ENCODE assay signal across 16 cellular contexts in the genomic region with DNA sequence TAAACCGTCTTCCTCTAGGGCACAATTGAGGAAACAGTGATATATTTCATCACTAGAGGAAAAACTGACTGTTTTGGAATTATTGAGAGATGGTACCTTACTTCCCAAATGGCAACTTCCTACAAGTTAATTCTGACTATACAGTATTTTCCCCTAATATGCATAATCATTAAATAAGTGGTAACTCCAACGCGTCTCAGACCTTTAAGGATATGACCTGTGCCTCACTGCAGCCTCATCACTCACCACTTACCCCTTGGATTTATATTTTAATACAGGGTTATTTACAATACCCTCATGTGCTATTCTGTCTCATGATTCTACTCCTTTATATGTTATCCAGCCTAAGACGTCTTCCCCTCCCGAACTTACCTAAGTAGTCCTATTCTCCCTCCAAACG. TPM values are rescaled to one million over a fixed set of nuclear protein-coding genes. Genes with fewer than 3 reads are reported as not detected.
DNase-seq lines count a peak whose midpoint lies in the region; ATAC-seq, FAIRE-seq and TF ChIP-seq lines count a peak whose summit lies in the region.
"Had no signal": no experiment of that assay in that cellular context is flagged by ENCODE, and none has a peak within 500 bp of the region (broad histone marks: within the 10 kb centered on the region; RNA-seq: fewer than 3 reads in every experiment).

No MANE protein-coding gene starts in this region.

- H3K27ac ChIP-seq in HL-60 (replicated peaks): peak overlapping the region; percentile 32
- no peak overlapping the region for H3K27ac ChIP-seq in GM12878 (ENCODE audit: control insufficient read depth, insufficient read depth)

- no peaks in the 10 kb centered on the region; a peak in 1 of 4 replicates for H3K36me3 ChIP-seq in GM12878 (ENCODE audit: control insufficient read depth in 2 of 2, insufficient read depth in 2 of 2, low read length in 1 of 2)
- H3K36me3 ChIP-seq: HAP-1 had no signal

- no peak for TF ChIP-seq CTCF in HL-60 (IDR thresholded peaks at IDR 0.05; ENCODE audit: insufficient read depth, low read length)
- no peak for TF ChIP-seq CTCF in GM12878 (IDR thresholded peaks at IDR 0.05 in 2 of 3, conservative IDR thresholded peaks at IDR 0.05 in 1 of 3; ENCODE audit: control insufficient read depth in 2 of 3, extremely low read depth in 1 of 3, insufficient read depth in 1 of 3, low read depth in 3 of 3, low read length in 3 of 3)

- H3K36me3 Mint-ChIP-seq in activated naive CD8-positive, alpha-beta T cell treated with anti-CD3 and anti-CD28 coated beads, Interleukin-2, amount 50 U/mL, for 24 hours (ENCODE audit: low read depth): peaks cover 25% of the 10 kb centered on the region
- peaks cover 28% of the 10 kb centered on the region for H3K36me3 Mint-ChIP-seq in activated naive CD8-positive, alpha-beta T cell treated with anti-CD3 and anti-CD28 coated beads for 36 hours
- H3K36me3 Mint-ChIP-seq in stimulated activated naive CD8-positive, alpha-beta T cell treated with anti-CD3 and anti-CD28 coated beads, Interleukin-15, Interleukin-2, amounts not matched to agents 100 ng/mL and 50 ng/mL, for 24 hours (ENCODE audit: low read depth): peaks cover 33% of the 10 kb centered on the region

- H2AFZ ChIP-seq in GM12878 (ENCODE audit: control insufficient read depth, low read depth, low read length): no peak overlapping the region

- RAD21 ChIA-PET in GM12878 (lab: Charles Lee; ENCODE audit: unreplicated experiment): no interaction called here

- H3K27me3 ChIP-seq in HL-60 (ENCODE audit: insufficient read depth, poor library complexity, severe bottlenecking) (no peaks in the 10 kb centered on the region), GM12878 (replicated peaks in 1 of 2; ENCODE audit: control insufficient read depth in 2 of 2, insufficient read depth in 2 of 2, low read length in 1 of 2) (no peaks in the 10 kb centered on the region)
- H3K27me3 ChIP-seq: BLaER1 treated with 17β-estradiol and CSF1 and Interleukin-3, amounts not matched to agents 10 nM and 100 nM had no signal

- SMC1A ChIA-PET in GM12878 (lab: Charles Lee; ENCODE audit: uncharacterized antibody, unreplicated experiment): no interaction called here

- no peak for DNase-seq in activated naive CD8-positive, alpha-beta T cell treated with anti-CD3 and anti-CD28 coated beads, Interleukin-2, amount 50 U/mL, for 24 hours
- DNase-seq in activated naive CD8-positive, alpha-beta T cell treated with anti-CD3 and anti-CD28 coated beads for 36 hours: no peak
- no peak for DNase-seq in HL-60 (ENCODE audit: low read depth in 1 of 2, low spot score in 1 of 2)
- DNase-seq in GM12878 (ENCODE audit: low read depth, low spot score): no peak
- no peak for DNase-seq in DMS153 (lab: John Stamatoyannopoulos, UW)
- DNase-seq: ACHN; CD4-positive, alpha-beta memory T cell; DMS79 treated with DMSO at 0.1 percent for 48 hours; EL had no signal

- FAIRE-seq in GM12878 (lab: Jason Lieb, UNC): no peak
- FAIRE-seq: G401.6, GM19239, H1 had no signal

- TF ChIP-seq RAD21 in GM12878 (IDR thresholded peaks at IDR 0.05; ENCODE audit: insufficient read depth, low read depth, low read length): no peak

- H3K4me3 Mint-ChIP-seq in activated naive CD8-positive, alpha-beta T cell treated with anti-CD3 and anti-CD28 coated beads, Interleukin-2, amount 50 U/mL, for 24 hours: no peak overlapping the region
- no peak overlapping the region for H3K4me3 Mint-ChIP-seq in activated naive CD8-positive, alpha-beta T cell treated with anti-CD3 and anti-CD28 coated beads for 36 hours
- no peak overlapping the region for H3K4me3 Mint-ChIP-seq in stimulated activated naive CD8-positive, alpha-beta T cell treated with anti-CD3 and anti-CD28 coated beads, Interleukin-15, Interleukin-2, amounts not matched to agents 100 ng/mL and 50 ng/mL, for 24 hours
- H3K4me3 Mint-ChIP-seq: CD4-positive, alpha-beta memory T cell had no signal

- H3K27ac Mint-ChIP-seq in activated naive CD8-positive, alpha-beta T cell treated with anti-CD3 and anti-CD28 coated beads, Interleukin-2, amount 50 U/mL, for 24 hours: peak overlapping the region; percentile 54
- no peak overlapping the region for H3K27ac Mint-ChIP-seq in activated naive CD8-positive, alpha-beta T cell treated with anti-CD3 and anti-CD28 coated beads for 36 hours
- H3K27ac Mint-ChIP-seq in stimulated activated naive CD8-positive, alpha-beta T cell treated with anti-CD3 and anti-CD28 coated beads, Interleukin-15, Interleukin-2, amounts not matched to agents 100 ng/mL and 50 ng/mL, for 24 hours: peak overlapping the region; percentile 22

- no peaks in the 10 kb centered on the region for H3K9me3 Mint-ChIP-seq in activated naive CD8-positive, alpha-beta T cell treated with anti-CD3 and anti-CD28 coated beads, Interleukin-2, amount 50 U/mL, for 24 hours
- no peaks in the 10 kb centered on the region for H3K9me3 Mint-ChIP-seq in activated naive CD8-positive, alpha-beta T cell treated with anti-CD3 and anti-CD28 coated beads for 36 hours
- no peaks in the 10 kb centered on the region for H3K9me3 Mint-ChIP-seq in stimulated activated naive CD8-positive, alpha-beta T cell treated with anti-CD3 and anti-CD28 coated beads, Interleukin-15, Interleukin-2, amounts not matched to agents 100 ng/mL and 50 ng/mL, for 24 hours

- CTCF ChIA-PET in GM12878 (lab: Yijun Ruan, JAX): interaction anchor here (0.7 to 1.0 kb wide), 2 partner anchors 9 to 57 kb away, joined by 3 read pairs; no protein-coding TSS in a partner anchor

- H3K4me2 ChIP-seq in GM12878 (ENCODE audit: control insufficient read depth, insufficient read depth): no peak overlapping the region

- peaks cover 16% of the 10 kb centered on the region for H3K79me2 ChIP-seq in GM12878 (ENCODE audit: control insufficient read depth, insufficient read depth, low read length)

- H3K27me3 Mint-ChIP-seq in activated naive CD8-positive, alpha-beta T cell treated with anti-CD3 and anti-CD28 coated beads, Interleukin-2, amount 50 U/mL, for 24 hours: no peaks in the 10 kb centered on the region
- no peaks in the 10 kb centered on the region for H3K27me3 Mint-ChIP-seq in activated naive CD8-positive, alpha-beta T cell treated with anti-CD3 and anti-CD28 coated beads for 36 hours
- H3K27me3 Mint-ChIP-seq in stimulated activated naive CD8-positive, alpha-beta T cell treated with anti-CD3 and anti-CD28 coated beads, Interleukin-15, Interleukin-2, amounts not matched to agents 100 ng/mL and 50 ng/mL, for 24 hours: no peaks in the 10 kb centered on the region
- H3K27me3 Mint-ChIP-seq: CD4-positive, alpha-beta memory T cell had no signal

- peaks cover 34% of the 10 kb centered on the region for H3K4me1 Mint-ChIP-seq in activated naive CD8-positive, alpha-beta T cell treated with anti-CD3 and anti-CD28 coated beads, Interleukin-2, amount 50 U/mL, for 24 hours
- H3K4me1 Mint-ChIP-seq in activated naive CD8-positive, alpha-beta T cell treated with anti-CD3 and anti-CD28 coated beads for 36 hours: peaks cover 26% of the 10 kb centered on the region
- peaks cover 50% of the 10 kb centered on the region for H3K4me1 Mint-ChIP-seq in stimulated activated naive CD8-positive, alpha-beta T cell treated with anti-CD3 and anti-CD28 coated beads, Interleukin-15, Interleukin-2, amounts not matched to agents 100 ng/mL and 50 ng/mL, for 24 hours (ENCODE audit: low read depth)

- POLR2A ChIA-PET in GM12878 (lab: Charles Lee): interaction anchor here (1.0 kb wide), 1 partner anchor 9 kb away, joined by 3 read pairs; no protein-coding TSS in a partner anchor

- H3K4me3 ChIP-seq in HL-60 (replicated peaks; ENCODE audit: insufficient read depth, low read length) (no peak overlapping the region), GM12878 (no peak overlapping the region)
- H3K4me3 ChIP-seq: BLaER1 treated with 17β-estradiol and CSF1 and Interleukin-3, amounts not matched to agents 10 nM and 100 nM; HAP-1 had no signal

- no peaks in the 10 kb centered on the region for H3K4me1 ChIP-seq in GM12878 (ENCODE audit: control insufficient read depth, insufficient read depth, low read length)
- H3K4me1 ChIP-seq: HAP-1 had no signal

- TF ChIP-seq EP300 in GM12878 (IDR thresholded peaks at IDR 0.05; ENCODE audit: borderline replicate concordance in 1 of 2, control insufficient read depth in 1 of 2, low read depth in 2 of 2, low read length in 2 of 2): no peak

- ATAC-seq in activated naive CD8-positive, alpha-beta T cell treated with anti-CD3 and anti-CD28 coated beads, Interleukin-2, amount 50 U/mL, for 24 hours: peak; percentile 61
- ATAC-seq in GM12878 (no peak), HG03342 (IDR thresholded peaks at IDR 0.05; ENCODE audit: unreplicated experiment) (no peak)

- H3K9ac ChIP-seq in GM12878 (ENCODE audit: control insufficient read depth, insufficient read depth, low read length): no peak overlapping the region
- H3K9ac ChIP-seq: BLaER1 treated with 17β-estradiol and CSF1 and Interleukin-3, amounts not matched to agents 10 nM and 100 nM had no signal

- TSS peak; percentile 33 for BruUV-seq in GM12878 (replicated peaks; lab: Mats Ljungman, UMichigan)

- no peak for TF ChIP-seq POLR2A in GM12878 (IDR thresholded peaks at IDR 0.05; ENCODE audit: low read depth, low read length)

- in situ Hi-C loops in GM12878 (cut with MboI): no loop called here

- intact Hi-C loops in GM12878 (cut with micrococcal nuclease; ENCODE audit: unreplicated experiment): no loop called here

- no peaks in the 10 kb centered on the region for H4K20me1 ChIP-seq in GM12878 (ENCODE audit: control insufficient read depth, insufficient read depth)

- no peaks in the 10 kb centered on the region for H3K9me3 ChIP-seq in GM12878 (replicated peaks; ENCODE audit: control insufficient read depth, insufficient read depth, low read length)
- H3K9me3 ChIP-seq: BLaER1 treated with 17β-estradiol and CSF1 and Interleukin-3, amounts not matched to agents 10 nM and 100 nM; HAP-1 had no signal

- WGBS in GM12878 (ENCODE audit: insufficient coverage, insufficient replicate concordance, low lambda C conversion rate, missing lambda C conversion rate): 86% methylated on average over 6 of the region's 6 CpGs

RNA-seq across cellular contexts. Expression of a gene that starts 13.3 kb away (rescaled TPM):
- 10 to 100 TPM; 40.3 to 43.6 TPM for total RNA-seq in activated naive CD8-positive, alpha-beta T cell treated with anti-CD3 and anti-CD28 coated beads for 36 hours
- 64.7 and 67.7 TPM in 2 replicates for total RNA-seq in GM12878 (2013; cell fraction: nucleolus; rRNA removed)
- 44.2 and 49.8 TPM in 2 replicates for total RNA-seq in GM12878 (2014; rRNA removed)
- 40.2 and 42.3 TPM in 2 replicates for total RNA-seq in GM12878 (2014; rRNA removed; fragmentation: Illumina TruSeq; extraction: Trizol)
- total RNA-seq in GM12878 (2021): 32.4 and 35.9 TPM in 2 replicates
- polyA plus RNA-seq in GM12878 (2011; ENCODE audit: low read depth): 14.6 TPM
- polyA plus RNA-seq in GM12878 (2011; rRNA removed): 48.2 and 56.6 TPM in 2 replicates
- polyA plus RNA-seq in GM12878 (2011; cell fraction: cytosol; rRNA removed): 38.6 and 42.3 TPM in 2 replicates
- 32.4 and 37.6 TPM in 2 replicates for polyA plus RNA-seq in GM12878 (2011; cell fraction: nucleus; rRNA removed)
- 16.2 and 19.1 TPM in 2 replicates for polyA plus RNA-seq in GM12878 (2012)
- polyA plus RNA-seq in GM12878 (2014; fragmentation: Illumina TruSeq; extraction: Trizol): 37.3 and 45.5 TPM in 2 replicates
- polyA plus RNA-seq in GM12878 (2014; fragmentation: Nextera tagmentation; extraction: Ambion mirVana): 10 to 100 TPM; 13.9 to 18.2 TPM
- 37.9 and 38.9 TPM in 2 replicates for polyA plus RNA-seq in GM12878 (2014; rRNA removed)
- polyA plus RNA-seq in GM12878 (2016; fragmentation: Nextera tagmentation; extraction: Ambion mirVana): 10 to 100 TPM; 40.8 to 41.6 TPM
- polyA minus RNA-seq in GM12878 (2011; rRNA and poly(A)+ RNA removed): 43.0 and 70.3 TPM in 2 replicates
- polyA minus RNA-seq in GM12878 (2011; cell fraction: cytosol; rRNA and poly(A)+ RNA removed): 17.0 and 22.8 TPM in 2 replicates
- 17.2 and 20.6 TPM in 2 replicates for polyA minus RNA-seq in GM12878 (2011; cell fraction: nucleus; rRNA and poly(A)+ RNA removed)
